Comparison of ENCODE assay signal across 7 cellular contexts in the genomic region with DNA sequence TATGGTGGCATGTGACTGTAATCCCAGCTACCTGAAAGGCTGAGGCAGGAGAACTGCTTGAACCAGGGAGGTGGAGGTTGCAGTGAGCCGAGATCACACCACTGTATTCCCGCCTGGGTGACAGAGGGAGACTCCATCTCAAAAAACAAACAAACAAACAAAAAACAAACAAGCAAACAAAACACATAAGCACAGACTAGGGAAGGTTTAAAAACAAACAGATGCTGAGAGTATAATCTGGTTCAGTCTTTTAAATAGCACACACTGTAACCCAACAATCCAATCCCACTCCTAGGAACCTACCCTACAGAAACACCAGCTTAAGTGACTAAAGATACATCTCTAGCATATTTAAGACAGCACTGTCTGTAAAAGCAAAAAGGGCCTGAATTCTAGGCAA.
DNase-seq lines count a peak whose midpoint lies in the region; ATAC-seq and TF ChIP-seq lines count a peak whose summit lies in the region.
"Not testable (repeated sequence)": the region's sequence is repeated elsewhere in the genome, so short reads cannot be mapped to it uniquely, and the experiment has no call there.

No MANE protein-coding gene starts in this region.

- H3K4me3 Mint-ChIP-seq in GM23338; chondrocyte (ENCODE audit: unreplicated experiment); memory B cell: not testable (repeated sequence)
- H3K4me3 Mint-ChIP-seq in activated T-helper 17 cell treated with anti-CD3 and anti-CD28 coated beads, Interleukin-2, amount 50 U/mL, for 72 hours, result peak overlapping the region; percentile 30

- not testable (repeated sequence) for H3K36me3 Mint-ChIP-seq in GM23338 (ENCODE audit: low read depth); chondrocyte (ENCODE audit: low read depth)
- peaks cover 34% of the 10 kb centered on the region for H3K36me3 Mint-ChIP-seq in activated T-helper 17 cell treated with anti-CD3 and anti-CD28 coated beads, Interleukin-2, amount 50 U/mL, for 72 hours (ENCODE audit: low read depth)
- H3K36me3 Mint-ChIP-seq in memory B cell, result peaks cover 18% of the 10 kb centered on the region

- H2AFZ ChIP-seq in GM23338; Karpas-422 (ENCODE audit: low read length); SK-N-SH (ENCODE audit: low read depth); osteoblast (ENCODE audit: low read length): not testable (repeated sequence)

- DNase-seq in GM23338 (ENCODE audit: low spot score) (peak; percentile 0), Karpas-422 (peak; percentile 43)
- DNase-seq in SK-N-SH; chondrocyte (ENCODE audit: low spot score); memory B cell (ENCODE audit: low spot score in 2 of 2); osteoblast (ENCODE audit: insufficient read length, low spot score, missing footprints): not testable (repeated sequence)

- not testable (repeated sequence) for H3K9me3 Mint-ChIP-seq in GM23338; activated T-helper 17 cell treated with anti-CD3 and anti-CD28 coated beads, Interleukin-2, amount 50 U/mL, for 72 hours; chondrocyte (ENCODE audit: low read depth); memory B cell

- H3K9me2 ChIP-seq in GM23338 (ENCODE audit: insufficient read depth); Karpas-422 (replicated peaks; ENCODE audit: insufficient read depth, low read length); SK-N-SH: not testable (repeated sequence)

- H3K4me1 Mint-ChIP-seq in GM23338 (peaks cover 12% of the 10 kb centered on the region), chondrocyte (ENCODE audit: low read depth) (peaks cover 34% of the 10 kb centered on the region), memory B cell (peaks cover 40% of the 10 kb centered on the region)
- peaks cover 30% of the 10 kb centered on the region for H3K4me1 Mint-ChIP-seq in activated T-helper 17 cell treated with anti-CD3 and anti-CD28 coated beads, Interleukin-2, amount 50 U/mL, for 72 hours

- not testable (repeated sequence) for H3K4me2 ChIP-seq in GM23338; Karpas-422 (ENCODE audit: low read depth, low read length, poor library complexity, severe bottlenecking); osteoblast (ENCODE audit: insufficient read depth, low read length)
- peak overlapping the region; percentile 8; the same call in 1 of the 2 replicates for H3K4me2 ChIP-seq in SK-N-SH

- not testable (repeated sequence) for TF ChIP-seq EP300 in SK-N-SH (IDR thresholded peaks at IDR 0.05; ENCODE audit: borderline replicate concordance in 1 of 2, low read depth in 1 of 2, low read length in 1 of 2)

- not testable (repeated sequence) for H4K20me1 ChIP-seq in GM23338 (replicated peaks; ENCODE audit: insufficient read depth); Karpas-422 (ENCODE audit: insufficient read depth, low read depth, low read length); osteoblast (ENCODE audit: insufficient read depth, low read length)
- H4K20me1 ChIP-seq in SK-N-SH (ENCODE audit: insufficient read depth), result peaks cover 34% of the 10 kb centered on the region

- 98% methylated on average over 2 of the region's 2 CpGs for WGBS in SK-N-SH (ENCODE audit: low lambda C conversion rate)

- ATAC-seq in GM23338; activated T-helper 17 cell treated with anti-CD3 and anti-CD28 coated beads, Interleukin-2, amount 50 U/mL, for 72 hours (replicated peaks); memory B cell (ENCODE audit: low read depth): not testable (repeated sequence)

- CTCF ChIA-PET in SK-N-SH (lab: Yijun Ruan, JAX), result not testable (repeated sequence)

- not testable (repeated sequence) for H3K9me3 ChIP-seq in Karpas-422 (ENCODE audit: low read length); SK-N-SH; osteoblast (ENCODE audit: low read depth, low read length)

- POLR2A ChIA-PET in SK-N-SH (lab: Yijun Ruan, JAX), result not testable (repeated sequence)

- H3K27me3 Mint-ChIP-seq in GM23338 (ENCODE audit: insufficient read depth, low read depth, poor library complexity); activated T-helper 17 cell treated with anti-CD3 and anti-CD28 coated beads, Interleukin-2, amount 50 U/mL, for 72 hours; chondrocyte (ENCODE audit: low read depth); memory B cell: not testable (repeated sequence)

- not testable (repeated sequence) for H3F3A ChIP-seq in GM23338 (replicated peaks; ENCODE audit: low read depth)
- peaks cover 23% of the 10 kb centered on the region for H3F3A ChIP-seq in SK-N-SH (replicated peaks; ENCODE audit: insufficient read depth)

- not testable (repeated sequence) for H3K27ac Mint-ChIP-seq in GM23338; activated T-helper 17 cell treated with anti-CD3 and anti-CD28 coated beads, Interleukin-2, amount 50 U/mL, for 72 hours
- H3K27ac Mint-ChIP-seq in chondrocyte (ENCODE audit: unreplicated experiment) (peak overlapping the region; percentile 83), memory B cell (peak overlapping the region; percentile 5)

- not testable (repeated sequence) for TF ChIP-seq RAD21 in SK-N-SH (IDR thresholded peaks at IDR 0.05; ENCODE audit: low read length)

- H3K27ac ChIP-seq in GM23338 (ENCODE audit: low read depth); Karpas-422 (ENCODE audit: low read length): not testable (repeated sequence)
- H3K27ac ChIP-seq in SK-N-SH (ENCODE audit: low read depth in 2 of 2, low read length in 1 of 2) (peak overlapping the region; percentile 45 to 53; a peak in 3 of 4 replicates), osteoblast (ENCODE audit: low read depth, low read length) (peak overlapping the region; percentile 71)

- peaks cover 11% of the 10 kb centered on the region for H3K4me1 ChIP-seq in GM23338 (ENCODE audit: insufficient read depth)
- H3K4me1 ChIP-seq in Karpas-422 (ENCODE audit: low read length), result peaks cover 12% of the 10 kb centered on the region
- H3K4me1 ChIP-seq in SK-N-SH (ENCODE audit: control insufficient read depth in 1 of 2, insufficient read depth in 2 of 2, low read depth in 1 of 2, low read length in 1 of 2), result not testable (repeated sequence)
- H3K4me1 ChIP-seq in osteoblast (ENCODE audit: insufficient read depth, low read length), result peaks cover 21% of the 10 kb centered on the region

- peaks cover 51% of the 10 kb centered on the region for H3K79me2 ChIP-seq in GM23338 (replicated peaks; ENCODE audit: insufficient read depth)
- H3K79me2 ChIP-seq in Karpas-422 (ENCODE audit: low read length), result peaks cover 52% of the 10 kb centered on the region
- peaks cover 65% of the 10 kb centered on the region for H3K79me2 ChIP-seq in SK-N-SH (ENCODE audit: insufficient read depth)
- H3K79me2 ChIP-seq in osteoblast (ENCODE audit: insufficient read depth, low read length), result peaks cover 37% of the 10 kb centered on the region

- H3K4me3 ChIP-seq in GM23338; Karpas-422 (ENCODE audit: low read length); SK-N-SH (ENCODE audit: low read depth in 2 of 2, low read length in 1 of 2); osteoblast (ENCODE audit: insufficient read depth, low read length): not testable (repeated sequence)

- not testable (repeated sequence) for TF ChIP-seq CTCF in GM23338 (conservative IDR thresholded peaks at IDR 0.05; ENCODE audit: low read depth in 2 of 2); SK-N-SH (IDR thresholded peaks at IDR 0.05); chondrocyte (IDR thresholded peaks at IDR 0.05); osteoblast (IDR thresholded peaks at IDR 0.05; ENCODE audit: extremely low read depth, low read depth, low read length)

- H3K27me3 ChIP-seq in GM23338 (ENCODE audit: insufficient read depth); Karpas-422 (ENCODE audit: low read length); SK-N-SH (ENCODE audit: insufficient read depth); osteoblast (ENCODE audit: insufficient read depth, low read length): not testable (repeated sequence)

- not testable (repeated sequence) for H3K36me3 ChIP-seq in GM23338 (ENCODE audit: insufficient read depth); osteoblast (ENCODE audit: insufficient read depth, low read length)
- H3K36me3 ChIP-seq in Karpas-422 (ENCODE audit: insufficient read depth, low read length) (peaks cover 18% of the 10 kb centered on the region; the same call in 1 of the 2 replicates), SK-N-SH (replicated peaks in 1 of 2; ENCODE audit: control insufficient read depth in 1 of 2, insufficient read depth in 2 of 2, low read length in 1 of 2) (peaks cover 5 to 18% of the 10 kb centered on the region in 2 experiments)

- H3K9ac ChIP-seq in Karpas-422 (ENCODE audit: low read length); SK-N-SH: not testable (repeated sequence)
